Comparison of ENCODE assay signal across 11 cellular contexts in genomic region chr9:79630521-79631403, GRCh38. TPM values are rescaled to one million over a fixed set of nuclear protein-coding genes. Genes with fewer than 3 reads are reported as not detected.
DNase-seq lines count a peak whose midpoint lies in the region; ATAC-seq lines count a peak whose summit lies in the region.
"Had no signal": no experiment of that assay in that cellular context is flagged by ENCODE, and none has a peak within 500 bp of the region (broad histone marks: within the 10 kb centered on the region; RNA-seq: fewer than 3 reads in every experiment).

No MANE protein-coding gene starts in this region.

- DNase-seq in immature natural killer cell (peak; percentile 43 to 49 (median 43)), pons (ENCODE audit: low spot score) (no peak), activated gamma-delta T cell (lab: John Stamatoyannopoulos, UW) (no peak), HuH-7 (ENCODE audit: low spot score) (no peak)
- DNase-seq: naive thymus-derived CD8-positive, alpha-beta T cell; NCI-H1694; RPMI8226 had no signal

- peak overlapping the region; percentile 60 to 92 (median 84) for H3K27ac Mint-ChIP-seq in immature natural killer cell

- H3K4me3 Mint-ChIP-seq in immature natural killer cell, result peak overlapping the region; percentile 71 to 91 (median 81)

- peaks cover 2 to 4% (median 4%) of the 10 kb centered on the region in 3 donors for H3K27me3 Mint-ChIP-seq in immature natural killer cell (ENCODE audit: low read depth in 3 of 3)
- H3K27me3 Mint-ChIP-seq: naive thymus-derived CD8-positive, alpha-beta T cell had no signal

- peaks cover 0 to 8% (median 4%) of the 10 kb centered on the region in 3 donors for H3K36me3 Mint-ChIP-seq in immature natural killer cell

- ATAC-seq in GM18858 (IDR thresholded peaks at IDR 0.05; ENCODE audit: unreplicated experiment), result peak; percentile 81
- ATAC-seq in GM21447 (IDR thresholded peaks at IDR 0.05; ENCODE audit: unreplicated experiment), result peak; percentile 70
- peak; percentile 69 for ATAC-seq in HG03097 (IDR thresholded peaks at IDR 0.05; ENCODE audit: low FRiP score, unreplicated experiment)
- ATAC-seq in GM19467 (IDR thresholded peaks at IDR 0.05; ENCODE audit: unreplicated experiment), result no peak
- ATAC-seq: naive thymus-derived CD8-positive, alpha-beta T cell had no signal

- H3K4me1 Mint-ChIP-seq in immature natural killer cell, result peaks cover 87 to 93% of the 10 kb centered on the region in 2 donors

- H3K9me3 Mint-ChIP-seq in immature natural killer cell, result no peaks in the 10 kb centered on the region
- H3K9me3 Mint-ChIP-seq: naive thymus-derived CD8-positive, alpha-beta T cell had no signal

RNA-seq across cellular contexts. Expression of gene TLE4, which starts 59.0 kb away (rescaled TPM):
- 10 to 100 TPM; 38.0 to 41.4 (median 38.1) TPM for polyA plus RNA-seq in immature natural killer cell

Comparison
In these comparisons a context has a peak if more than half of its experiments do, and no peak if none do; other contexts are left out.
1. DNase-seq: peak in immature natural killer cell (3 of 3); none in pons (single experiment), activated gamma-delta T cell (single experiment) and HuH-7 (single experiment).